8 cellular contexts compared by ENCODE assay signal in genomic region chr22:20655623-20656022, GRCh38.
"Had no signal": no experiment of that assay in that cellular context is flagged by ENCODE, and none has a peak within 500 bp of the region (broad histone marks: within the 10 kb centered on the region; RNA-seq: fewer than 3 reads in every experiment).

No MANE protein-coding gene starts in this region.

- H3K4me3 ChIP-seq: GM12878 had no signal

- ATAC-seq: GM12878 had no signal

- FAIRE-seq: G401.6, GM12878, GM12891, GM12892, GM18507, GM19239 had no signal

- DNase-seq: GDM1, GF-D8 had no signal
